19 cellular contexts compared by ENCODE assay signal in the genomic region with DNA sequence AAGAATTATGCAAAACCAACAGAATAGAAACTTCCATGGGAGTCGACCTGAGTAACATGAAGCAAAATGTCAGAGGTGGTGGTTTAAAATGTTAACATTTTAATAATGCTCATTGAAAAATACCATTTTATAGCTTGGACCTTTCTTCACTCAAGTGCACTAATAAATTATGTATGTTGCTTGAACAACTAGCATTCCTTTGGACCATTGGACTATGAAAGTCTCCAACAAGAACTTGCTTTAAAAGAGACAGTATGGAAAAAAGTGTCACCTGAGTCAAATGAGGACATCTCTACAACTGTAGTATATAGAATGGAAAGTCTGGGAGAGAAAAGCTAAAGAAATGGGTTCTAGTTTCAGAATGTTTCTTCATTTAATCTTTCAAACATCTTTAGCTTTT.
"Had no signal": no experiment of that assay in that cellular context is flagged by ENCODE, and none has a peak within 500 bp of the region (broad histone marks: within the 10 kb centered on the region; RNA-seq: fewer than 3 reads in every experiment).

No MANE protein-coding gene starts in this region.

- H3K4me1 ChIP-seq: breast epithelium, gastrocnemius medialis, right lobe of liver had no signal

- H3K27ac ChIP-seq: adrenal gland, breast epithelium, gastrocnemius medialis, ovary, right lobe of liver, VCaP had no signal

- H3K27me3 ChIP-seq: adrenal gland, breast epithelium, gastrocnemius medialis, ovary, right lobe of liver, tibial artery had no signal

- DNase-seq: activated CD4-positive, alpha-beta T cell treated with anti-CD3 and anti-CD28 coated beads for 1 hour; activated CD4-positive, alpha-beta T cell treated with anti-CD3 and anti-CD28 coated beads, Interleukin-2, amount 50 U/mL, for 48 hours; activated CD8-positive, alpha-beta memory T cell treated with anti-CD3 and anti-CD28 coated beads, Interleukin-2, amount 10 ng/mL, durations not matched to agents 7 days and 5 days; activated naive CD4-positive, alpha-beta T cell treated with anti-CD3 and anti-CD28 coated beads for 36 hours; adrenal gland; effector CD8-positive, alpha-beta T cell; gastrocnemius medialis; head of caudate nucleus; mesendoderm; naive thymus-derived CD8-positive, alpha-beta T cell; ovary; right lobe of liver; stimulated activated naive B cell treated with anti-CD40 and anti-IgM and Interleukin-4, amounts not matched to agents 10 μg/mL and 1 μg/mL and 100 μg/mL, for 72 hours; tibial artery had no signal

- H3K27ac Mint-ChIP-seq: activated CD8-positive, alpha-beta memory T cell treated with anti-CD3 and anti-CD28 coated beads, Interleukin-2, amount 10 ng/mL, durations not matched to agents 7 days and 5 days; activated naive CD4-positive, alpha-beta T cell treated with anti-CD3 and anti-CD28 coated beads for 36 hours; dendritic cell treated with granulocyte-macrophage colony-stimulating factor and Interleukin-4, amounts not matched to agents 40 ng/mL and 50 ng/mL, for 4 days; stimulated activated naive B cell treated with anti-CD40 and anti-IgM and Interleukin-4, amounts not matched to agents 10 μg/mL and 1 μg/mL and 100 μg/mL, for 72 hours; T-helper 1 cell treated with Interleukin-12 subunit alpha and Interleukin-12 subunit beta and Interleukin-4 antibody, amounts not matched to agents 30 μg/mL and 1 μg/mL, for 36 hours had no signal

- H3K4me3 Mint-ChIP-seq: activated CD8-positive, alpha-beta memory T cell treated with anti-CD3 and anti-CD28 coated beads, Interleukin-2, amount 10 ng/mL, durations not matched to agents 7 days and 5 days; activated naive CD4-positive, alpha-beta T cell treated with anti-CD3 and anti-CD28 coated beads for 36 hours; dendritic cell treated with granulocyte-macrophage colony-stimulating factor and Interleukin-4, amounts not matched to agents 40 ng/mL and 50 ng/mL, for 4 days; naive thymus-derived CD8-positive, alpha-beta T cell; stimulated activated naive B cell treated with anti-CD40 and anti-IgM and Interleukin-4, amounts not matched to agents 10 μg/mL and 1 μg/mL and 100 μg/mL, for 72 hours; T-helper 1 cell treated with Interleukin-12 subunit alpha and Interleukin-12 subunit beta and Interleukin-4 antibody, amounts not matched to agents 30 μg/mL and 1 μg/mL, for 36 hours had no signal

- H3K9me3 ChIP-seq: adrenal gland, breast epithelium, gastrocnemius medialis, ovary, right lobe of liver, tibial artery had no signal

- H3K4me3 ChIP-seq: adrenal gland, breast epithelium, gastrocnemius medialis, ovary, right lobe of liver, tibial artery had no signal

- H3K27me3 Mint-ChIP-seq: activated CD8-positive, alpha-beta memory T cell treated with anti-CD3 and anti-CD28 coated beads, Interleukin-2, amount 10 ng/mL, durations not matched to agents 7 days and 5 days; dendritic cell treated with granulocyte-macrophage colony-stimulating factor and Interleukin-4, amounts not matched to agents 40 ng/mL and 50 ng/mL, for 4 days; naive thymus-derived CD8-positive, alpha-beta T cell; stimulated activated naive B cell treated with anti-CD40 and anti-IgM and Interleukin-4, amounts not matched to agents 10 μg/mL and 1 μg/mL and 100 μg/mL, for 72 hours had no signal

- H3K36me3 ChIP-seq: breast epithelium, ovary, right lobe of liver had no signal

- ATAC-seq: activated CD8-positive, alpha-beta memory T cell treated with anti-CD3 and anti-CD28 coated beads, Interleukin-2, amount 10 ng/mL, durations not matched to agents 7 days and 5 days; esophagus mucosa; gastrocnemius medialis; naive thymus-derived CD8-positive, alpha-beta T cell; right lobe of liver; stimulated activated naive B cell treated with anti-CD40 and anti-IgM and Interleukin-4, amounts not matched to agents 10 μg/mL and 1 μg/mL and 100 μg/mL, for 72 hours had no signal

- H3K9me3 Mint-ChIP-seq: activated naive CD4-positive, alpha-beta T cell treated with anti-CD3 and anti-CD28 coated beads for 36 hours; dendritic cell treated with granulocyte-macrophage colony-stimulating factor and Interleukin-4, amounts not matched to agents 40 ng/mL and 50 ng/mL, for 4 days; naive thymus-derived CD8-positive, alpha-beta T cell; stimulated activated naive B cell treated with anti-CD40 and anti-IgM and Interleukin-4, amounts not matched to agents 10 μg/mL and 1 μg/mL and 100 μg/mL, for 72 hours; T-helper 1 cell treated with Interleukin-12 subunit alpha and Interleukin-12 subunit beta and Interleukin-4 antibody, amounts not matched to agents 30 μg/mL and 1 μg/mL, for 36 hours had no signal
